29 cellular contexts compared by ENCODE assay signal in the genomic region with DNA sequence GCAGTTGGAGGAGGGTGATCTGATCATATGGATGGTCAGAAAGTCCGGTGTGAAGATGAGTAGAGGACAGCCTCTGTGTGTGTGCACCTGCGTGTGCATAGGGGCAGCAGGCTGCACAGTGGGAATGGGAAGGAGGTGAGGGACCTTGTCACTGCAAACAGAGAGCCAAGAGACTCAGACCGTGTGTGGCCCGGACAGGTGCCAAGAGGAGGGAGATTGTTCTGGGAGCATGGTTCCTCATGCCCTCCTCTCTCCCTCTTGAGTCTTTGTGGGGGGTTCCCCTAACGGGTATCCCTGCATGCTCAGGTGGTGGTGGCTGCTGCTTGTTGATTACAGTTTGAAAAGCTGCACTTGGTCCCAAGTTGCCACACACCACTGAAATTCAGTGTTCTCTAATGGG.
"Had no signal": no experiment of that assay in that cellular context is flagged by ENCODE, and none has a peak within 500 bp of the region (broad histone marks: within the 10 kb centered on the region; RNA-seq: fewer than 3 reads in every experiment).

No MANE protein-coding gene starts in this region.

- H3K27me3 Mint-ChIP-seq: dendritic cell treated with granulocyte-macrophage colony-stimulating factor and Interleukin-4, amounts not matched to agents 40 ng/mL and 50 ng/mL, for 4 days had no signal

- DNase-seq: activated CD4-positive, alpha-beta T cell treated with anti-CD3 and anti-CD28 coated beads for 36 hours; activated CD4-positive, alpha-beta T cell treated with anti-CD3 and anti-CD28 coated beads, Interleukin-2, amount 50 U/mL, for 1 hour; activated CD4-positive, alpha-beta T cell treated with anti-CD3 and anti-CD28 coated beads, Interleukin-2, amount 50 U/mL, for 48 hours; activated CD4-positive, CD25-positive, alpha-beta regulatory T cell; activated CD4-positive, CD25-positive, alpha-beta regulatory T cell treated with anti-CD3 and anti-CD28 coated beads, Interleukin-2, amount 50 U/mL, for 72 hours; activated CD8-positive, alpha-beta memory T cell treated with anti-CD3 and anti-CD28 coated beads for 24 hours; activated CD8-positive, alpha-beta T cell treated with anti-CD3 and anti-CD28 coated beads for 36 hours; activated effector memory CD4-positive, alpha-beta T cell treated with Interleukin-2 at 50 U/mL for 16 hours; activated gamma-delta T cell treated with Interleukin-2 at 50 U/mL for 16 hours; activated naive CD4-positive, alpha-beta T cell treated with anti-CD3 and anti-CD28 coated beads, Interleukin-2, amount 50 U/mL, for 16 hours; activated naive CD4-positive, alpha-beta T cell treated with Interleukin-2 at 50 U/mL for 16 hours; activated T-cell treated with anti-CD3 and anti-CD28 coated beads, Interleukin-2, amount 50 U/mL, for 4 hours; amniotic stem cell; anterior cingulate cortex; brain microvascular endothelial cell; dorsolateral prefrontal cortex; effector memory CD4-positive, alpha-beta T cell; erythroblast; foreskin keratinocyte; gastrocnemius medialis; heart right ventricle; T-helper 17 cell had no signal

- H3K4me3 ChIP-seq: coronary artery, dorsolateral prefrontal cortex, esophagus muscularis mucosa, gastrocnemius medialis, heart right ventricle, hepatocyte had no signal

- H3K36me3 ChIP-seq: brain microvascular endothelial cell, esophagus muscularis mucosa, gastrocnemius medialis, heart right ventricle had no signal

- H3K36me3 Mint-ChIP-seq: activated naive CD8-positive, alpha-beta T cell had no signal

- H3K27ac Mint-ChIP-seq: activated CD4-positive, alpha-beta T cell treated with anti-CD3 and anti-CD28 coated beads for 36 hours; activated CD8-positive, alpha-beta T cell treated with anti-CD3 and anti-CD28 coated beads for 36 hours; activated naive CD8-positive, alpha-beta T cell; activated T-helper 17 cell treated with anti-CD3 and anti-CD28 coated beads, Interleukin-2, amount 50 U/mL, for 72 hours; dendritic cell treated with granulocyte-macrophage colony-stimulating factor and Interleukin-4, amounts not matched to agents 40 ng/mL and 50 ng/mL, for 4 days; T-helper 17 cell had no signal

- H3K27me3 ChIP-seq: brain microvascular endothelial cell, foreskin keratinocyte, gastrocnemius medialis, hepatocyte had no signal

- H3K9me3 Mint-ChIP-seq: activated CD8-positive, alpha-beta T cell treated with anti-CD3 and anti-CD28 coated beads for 36 hours; activated T-cell treated with anti-CD3 and anti-CD28 coated beads, Interleukin-2, amount 50 U/mL, for 4 hours; activated T-helper 17 cell treated with anti-CD3 and anti-CD28 coated beads, Interleukin-2, amount 50 U/mL, for 72 hours; central memory CD8-positive, alpha-beta T cell; dendritic cell treated with granulocyte-macrophage colony-stimulating factor and Interleukin-4, amounts not matched to agents 40 ng/mL and 50 ng/mL, for 4 days had no signal

- H3K27ac ChIP-seq: brain microvascular endothelial cell, coronary artery, dorsolateral prefrontal cortex, esophagus muscularis mucosa, foreskin keratinocyte, gastrocnemius medialis, heart right ventricle, hepatocyte had no signal

- H3K4me1 Mint-ChIP-seq: activated CD4-positive, alpha-beta T cell treated with anti-CD3 and anti-CD28 coated beads for 36 hours; activated T-helper 17 cell treated with anti-CD3 and anti-CD28 coated beads, Interleukin-2, amount 50 U/mL, for 72 hours; central memory CD8-positive, alpha-beta T cell had no signal

- H3K9me3 ChIP-seq: esophagus muscularis mucosa, gastrocnemius medialis, heart right ventricle had no signal

- H3K4me1 ChIP-seq: esophagus muscularis mucosa, foreskin keratinocyte, gastrocnemius medialis, heart right ventricle had no signal

- H3K4me3 Mint-ChIP-seq: activated CD4-positive, alpha-beta T cell treated with anti-CD3 and anti-CD28 coated beads for 36 hours; activated CD8-positive, alpha-beta T cell treated with anti-CD3 and anti-CD28 coated beads for 36 hours; activated naive CD8-positive, alpha-beta T cell; activated T-cell treated with anti-CD3 and anti-CD28 coated beads, Interleukin-2, amount 50 U/mL, for 4 hours; activated T-helper 17 cell treated with anti-CD3 and anti-CD28 coated beads, Interleukin-2, amount 50 U/mL, for 72 hours; central memory CD8-positive, alpha-beta T cell; dendritic cell treated with granulocyte-macrophage colony-stimulating factor and Interleukin-4, amounts not matched to agents 40 ng/mL and 50 ng/mL, for 4 days; T-helper 17 cell had no signal
